9 cellular contexts compared by ENCODE assay signal in the genomic region with DNA sequence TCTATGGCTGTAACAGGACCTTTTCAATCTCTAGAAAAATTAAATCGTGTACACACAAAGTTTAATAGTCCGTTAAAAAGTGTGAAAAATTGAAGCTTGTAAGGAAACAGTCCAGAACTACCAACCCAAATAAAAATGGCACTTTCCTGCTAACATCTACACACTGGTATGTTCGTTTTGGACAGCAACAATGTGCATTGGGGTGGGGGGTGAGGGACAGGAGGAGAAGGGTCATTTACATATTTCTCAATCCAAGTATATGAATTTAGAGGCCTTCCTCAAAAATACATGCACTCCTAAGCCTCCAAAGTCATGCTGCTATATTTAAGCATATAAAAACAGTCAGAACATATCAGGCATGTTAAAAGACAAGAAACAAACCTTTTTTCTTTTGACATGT. TPM values are rescaled to one million over a fixed set of nuclear protein-coding genes. Genes with fewer than 3 reads are reported as not detected.
A peak's percentile ranks its signal among the peaks of the same experiment; 100 is the strongest.
DNase-seq lines count a peak whose midpoint lies in the region; ATAC-seq and TF ChIP-seq lines count a peak whose summit lies in the region.
"Had no signal": no experiment of that assay in that cellular context is flagged by ENCODE, and none has a peak within 500 bp of the region (broad histone marks: within the 10 kb centered on the region; RNA-seq: fewer than 3 reads in every experiment).

No MANE protein-coding gene starts in this region.

- H3K4me3 ChIP-seq in HAP-1 = peak overlapping the region; percentile 93
- peak overlapping the region; percentile 97 for H3K4me3 ChIP-seq in fibroblast of villous mesenchyme (ENCODE audit: low read depth, low read length)
- H3K4me3 ChIP-seq in skeletal muscle satellite cell (ENCODE audit: low read length) = peak overlapping the region; percentile 95

- TF ChIP-seq CTCF in fibroblast of villous mesenchyme (IDR thresholded peaks at IDR 0.05; ENCODE audit: insufficient read depth, low read depth, low read length) = no peak

- CTCF ChIA-PET in T-cell (lab: Charles Lee) = interaction anchor here (1.2 to 4.9 kb wide), 2 partner anchors 11 kb away, joined by 3 to 53 read pairs; no protein-coding TSS in a partner anchor

- peak overlapping the region; percentile 98 to 99 (median 98) for H3K4me3 Mint-ChIP-seq in T-cell

- H3K27me3 Mint-ChIP-seq in T-cell = no peaks in the 10 kb centered on the region

- POLR2A ChIA-PET in T-cell (lab: Charles Lee) = interaction anchor here (0.6 to 0.9 kb wide), 2 partner anchors 15 to 1134 kb away, joined by 3 to 4 read pairs; no protein-coding TSS in a partner anchor

- H3K27me3 ChIP-seq in HAP-1 (ENCODE audit: low read depth) (no peaks in the 10 kb centered on the region), skeletal muscle satellite cell (ENCODE audit: control insufficient read depth, insufficient read depth, low read length) (no peaks in the 10 kb centered on the region)

- H3K36me3 ChIP-seq in HAP-1 (replicated peaks) = peaks cover 31% of the 10 kb centered on the region
- H3K36me3 ChIP-seq in skeletal muscle satellite cell (ENCODE audit: insufficient read depth, low read length) = peaks cover 38% of the 10 kb centered on the region

- in situ Hi-C loops in HAP-1 (cut with MboI; ENCODE audit: low sequenced_read_pairs) = no loop called here

- H3K4me1 Mint-ChIP-seq in T-cell = peaks cover 23 to 47% (median 26%) of the 10 kb centered on the region in 3 donors

- no peaks in the 10 kb centered on the region for H3K9me3 Mint-ChIP-seq in T-cell

- H3K4me2 ChIP-seq in skeletal muscle satellite cell (ENCODE audit: low read length) = peak overlapping the region; percentile 94

- no peaks in the 10 kb centered on the region for H3K9me3 ChIP-seq in HAP-1
- no peaks in the 10 kb centered on the region for H3K9me3 ChIP-seq in skeletal muscle satellite cell (replicated peaks; ENCODE audit: low read length)

- peak overlapping the region; percentile 98 for H3K9ac ChIP-seq in skeletal muscle satellite cell (ENCODE audit: low read depth, low read length)

- DNase-seq in HAP-1 (ENCODE audit: low spot score in 2 of 2) = peak in 1 of 2 experiments; percentile 44
- no peak for DNase-seq in T-cell
- no peak for DNase-seq in fibroblast of villous mesenchyme (ENCODE audit: low read depth)
- no peak for DNase-seq in DMS153 (lab: John Stamatoyannopoulos, UW)
- no peak for DNase-seq in OCI-M2 (lab: John Stamatoyannopoulos, UW; ENCODE audit: unreplicated experiment)
- no peak for DNase-seq in cerebellar nuclear complex (lab: John Stamatoyannopoulos, UW)
- DNase-seq in AG08396 (ENCODE audit: low spot score) = no peak

- peak overlapping the region; percentile 99 to 100 for H3K27ac Mint-ChIP-seq in T-cell

- H3K36me3 Mint-ChIP-seq in T-cell = peaks cover 45% of the 10 kb centered on the region

- no peak for ATAC-seq in T-cell (replicated peaks in 1 of 4)

- H3K4me1 ChIP-seq in HAP-1 = peaks cover 9% of the 10 kb centered on the region
- H3K4me1 ChIP-seq in skeletal muscle satellite cell (ENCODE audit: control insufficient read depth, insufficient read depth, low read length) = peaks cover 5% of the 10 kb centered on the region

RNA-seq across cellular contexts. Expression of a gene that starts 2.5 kb away (rescaled TPM):
- total RNA-seq in T-cell = 100 to 1,000 TPM in 2 of 5 donors, 10 to 100 TPM in 3; 67.9 to 151 (median 70.6) TPM
- total RNA-seq in fibroblast of villous mesenchyme = 35.1 and 49.7 TPM in 2 replicates
- 20.8 TPM in 2 replicates for total RNA-seq in skeletal muscle satellite cell (2012; rRNA removed)

RNA-seq across cellular contexts. Expression of a gene that starts 49.4 kb away (rescaled TPM):
- total RNA-seq in T-cell (1 to 10 TPM in 3 of 5 donors, under 1 TPM in 2; 0.38 to 1.9 (median 1.4) TPM), fibroblast of villous mesenchyme (2.9 and 3.9 TPM in 2 replicates)
- total RNA-seq in skeletal muscle satellite cell (2012; rRNA removed) = 1.0 and 3.3 TPM in 2 replicates
- total RNA-seq: SK-MEL-5 had no signal
